In the genomic region with DNA sequence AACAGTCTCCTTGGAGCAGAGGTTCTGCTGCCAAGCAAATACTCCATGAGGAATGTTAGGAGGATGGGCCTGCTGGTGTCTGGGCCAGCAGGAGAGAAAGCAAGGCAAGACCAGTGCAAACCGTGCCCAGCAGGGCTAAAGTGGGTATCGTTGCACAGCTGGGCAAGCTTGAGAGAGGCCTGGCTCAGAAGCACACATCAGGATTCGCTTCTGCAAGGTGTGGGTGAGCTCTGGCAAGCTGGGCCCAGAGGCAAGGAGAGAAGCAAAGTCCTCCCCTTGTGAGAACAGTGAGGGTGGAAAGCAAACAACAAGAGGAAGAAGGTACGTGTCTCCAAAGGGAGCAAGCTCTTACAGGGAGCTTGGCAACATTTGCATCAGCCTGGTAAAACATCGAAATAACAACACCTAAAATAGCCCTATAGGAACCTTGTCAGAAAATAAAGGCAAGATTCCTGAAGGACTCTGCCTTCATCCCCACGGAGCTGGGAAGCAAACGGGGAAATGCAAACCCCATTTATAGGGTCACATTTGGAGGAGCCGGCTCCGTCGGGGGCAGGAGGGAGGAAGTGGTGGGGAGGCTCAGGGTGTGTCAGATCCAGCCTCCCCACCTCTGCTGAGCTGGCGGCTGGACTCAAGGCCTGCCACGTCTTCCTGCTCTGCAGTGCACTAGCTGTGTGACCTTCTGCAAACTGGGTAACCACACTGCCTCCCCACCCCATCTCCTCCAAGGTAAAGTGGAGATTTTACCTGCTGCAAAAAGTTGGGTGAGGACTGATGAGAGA, we compare ENCODE assay signal across 11 cellular contexts.
DNase-seq lines count a peak whose midpoint lies in the region; ATAC-seq lines count a peak whose summit lies in the region.
"Had no signal": no experiment of that assay in that cellular context is flagged by ENCODE, and none has a peak within 500 bp of the region (broad histone marks: within the 10 kb centered on the region; RNA-seq: fewer than 3 reads in every experiment).

No MANE protein-coding gene starts in this region.

- no peak overlapping the region for H2AK5ac ChIP-seq in neuronal stem cell (ENCODE audit: low read depth, low read length)

- H4K91ac ChIP-seq in neuronal stem cell (ENCODE audit: low read depth, low read length, poor library complexity): no peak overlapping the region

- H3K9me3 Mint-ChIP-seq in activated CD4-positive, alpha-beta T cell treated with anti-CD3 and anti-CD28 coated beads, Interleukin-2, amount 10 ng/mL, durations not matched to agents 24 days and 14 days: no peaks in the 10 kb centered on the region
- H3K9me3 Mint-ChIP-seq in activated T-helper 1 cell treated with anti-CD3 and anti-CD28 coated beads, Interleukin-12 subunit alpha, Interleukin-12 subunit beta, Interleukin-2, Interleukin-4 antibody, amounts not matched to agents 30 ng/mL and 10 ng/mL and 1 ng/mL, durations not matched to agents 14 hours and 24 hours and 36 hours: no peaks in the 10 kb centered on the region

- peaks cover 0 to 3% (median 0%) of the 10 kb centered on the region in 3 experiments for H3K27me3 ChIP-seq in neuronal stem cell (ENCODE audit: control insufficient read depth in 3 of 3, insufficient read depth in 3 of 3, low read depth in 1 of 3, low read length in 3 of 3)
- H3K27me3 ChIP-seq: esophagus squamous epithelium, sigmoid colon, tibial nerve had no signal

- no peaks in the 10 kb centered on the region for H3K27me3 Mint-ChIP-seq in activated CD4-positive, alpha-beta T cell treated with anti-CD3 and anti-CD28 coated beads, Interleukin-2, amount 10 ng/mL, durations not matched to agents 24 days and 14 days
- no peaks in the 10 kb centered on the region for H3K27me3 Mint-ChIP-seq in activated T-helper 1 cell treated with anti-CD3 and anti-CD28 coated beads, Interleukin-12 subunit alpha, Interleukin-12 subunit beta, Interleukin-2, Interleukin-4 antibody, amounts not matched to agents 30 ng/mL and 10 ng/mL and 1 ng/mL, durations not matched to agents 14 hours and 24 hours and 36 hours (ENCODE audit: insufficient read depth)

- no peak for ATAC-seq in GM19452 (IDR thresholded peaks at IDR 0.05; ENCODE audit: unreplicated experiment)

- H4K8ac ChIP-seq in neuronal stem cell (ENCODE audit: low read depth, low read length): no peak overlapping the region

- H3K27ac ChIP-seq in neuronal stem cell (replicated peaks; ENCODE audit: low read length): no peak overlapping the region
- H3K27ac ChIP-seq: esophagus squamous epithelium, sigmoid colon, tibial nerve had no signal

- no peak overlapping the region for H2BK5ac ChIP-seq in neuronal stem cell (ENCODE audit: low read length)

- peak overlapping the region; percentile 8 for H3K18ac ChIP-seq in neuronal stem cell (ENCODE audit: low read length)

- no peak overlapping the region for H3K23ac ChIP-seq in neuronal stem cell (ENCODE audit: low read depth, low read length, poor library complexity)

- H3K4me3 ChIP-seq in Jurkat, Clone E6-1 (ENCODE audit: low read length): no peak overlapping the region
- no peak overlapping the region for H3K4me3 ChIP-seq in neuronal stem cell (ENCODE audit: low read length in 2 of 2)
- H3K4me3 ChIP-seq: esophagus squamous epithelium, sigmoid colon, tibial nerve had no signal

- peaks cover 20% of the 10 kb centered on the region for H3K4me1 Mint-ChIP-seq in activated CD4-positive, alpha-beta T cell treated with anti-CD3 and anti-CD28 coated beads, Interleukin-2, amount 10 ng/mL, durations not matched to agents 24 days and 14 days
- peaks cover 33% of the 10 kb centered on the region for H3K4me1 Mint-ChIP-seq in activated T-helper 1 cell treated with anti-CD3 and anti-CD28 coated beads, Interleukin-12 subunit alpha, Interleukin-12 subunit beta, Interleukin-2, Interleukin-4 antibody, amounts not matched to agents 30 ng/mL and 10 ng/mL and 1 ng/mL, durations not matched to agents 14 hours and 24 hours and 36 hours (ENCODE audit: low read depth)

- H2AFZ ChIP-seq in neuronal stem cell (ENCODE audit: low read length): no peak overlapping the region

- H2BK12ac ChIP-seq in neuronal stem cell (ENCODE audit: low read length): no peak overlapping the region

- no peaks in the 10 kb centered on the region for H3K9me3 ChIP-seq in neuronal stem cell (replicated peaks in 1 of 2; ENCODE audit: control insufficient read depth in 2 of 2, insufficient read depth in 1 of 2, low read depth in 1 of 2, low read length in 2 of 2)
- H3K9me3 ChIP-seq: esophagus squamous epithelium, sigmoid colon, tibial nerve had no signal

- intact Hi-C loops in activated CD4-positive, alpha-beta T cell treated with anti-CD3 and anti-CD28 coated beads, Interleukin-2, amount 10 ng/mL, durations not matched to agents 24 days and 14 days (cut with micrococcal nuclease): no loop called here
- intact Hi-C loops in activated T-helper 1 cell treated with anti-CD3 and anti-CD28 coated beads, Interleukin-12 subunit alpha, Interleukin-12 subunit beta, Interleukin-2, Interleukin-4 antibody, amounts not matched to agents 30 ng/mL and 10 ng/mL and 1 ng/mL, durations not matched to agents 14 hours and 24 hours and 36 hours (cut with micrococcal nuclease): no loop called here

- no peak overlapping the region for H3K14ac ChIP-seq in neuronal stem cell (ENCODE audit: low read length)

- no peak overlapping the region for H2BK120ac ChIP-seq in neuronal stem cell (ENCODE audit: low read depth, low read length)

- peak overlapping the region; percentile 10 for H3K4me3 Mint-ChIP-seq in activated CD4-positive, alpha-beta T cell treated with anti-CD3 and anti-CD28 coated beads, Interleukin-2, amount 10 ng/mL, durations not matched to agents 24 days and 14 days
- no peak overlapping the region for H3K4me3 Mint-ChIP-seq in activated T-helper 1 cell treated with anti-CD3 and anti-CD28 coated beads, Interleukin-12 subunit alpha, Interleukin-12 subunit beta, Interleukin-2, Interleukin-4 antibody, amounts not matched to agents 30 ng/mL and 10 ng/mL and 1 ng/mL, durations not matched to agents 14 hours and 24 hours and 36 hours

- H2BK15ac ChIP-seq in neuronal stem cell (ENCODE audit: low read length): no peak overlapping the region

- H3K4ac ChIP-seq in neuronal stem cell (ENCODE audit: low read length): no peak overlapping the region

- WGBS in neuronal stem cell (ENCODE audit: extremely low coverage in 2 of 2, insufficient read length in 2 of 2, insufficient replicate concordance in 1 of 2), 2 donors: no CpG with 5 or more reads among the region's 12 CpGs

- H3K9ac ChIP-seq in neuronal stem cell (ENCODE audit: low read depth, low read length, poor library complexity): no peak overlapping the region

- DNase-seq in activated CD4-positive, alpha-beta T cell treated with anti-CD3 and anti-CD28 coated beads, Interleukin-2, amount 10 ng/mL, durations not matched to agents 24 days and 14 days: peak; percentile 66
- no peak for DNase-seq in activated CD4-positive, alpha-beta T cell treated with anti-CD3 and anti-CD28 coated beads, Interleukin-2, amount 50 U/mL, for 1 hour
- DNase-seq in Jurkat, Clone E6-1 (ENCODE audit: low read depth, low spot score): peak; percentile 21
- DNase-seq in activated T-helper 1 cell treated with anti-CD3 and anti-CD28 coated beads, Interleukin-12 subunit alpha, Interleukin-12 subunit beta, Interleukin-2, Interleukin-4 antibody, amounts not matched to agents 30 ng/mL and 10 ng/mL and 1 ng/mL, durations not matched to agents 14 hours and 24 hours and 36 hours (ENCODE audit: low spot score): no peak
- DNase-seq in neuronal stem cell (ENCODE audit: low spot score) (no peak), OCI-M2 (lab: John Stamatoyannopoulos, UW; ENCODE audit: unreplicated experiment) (no peak), anterior cingulate cortex (lab: John Stamatoyannopoulos, UW) (no peak)
- DNase-seq: esophagus squamous epithelium, sigmoid colon had no signal

- H3K36me3 ChIP-seq in neuronal stem cell (replicated peaks in 1 of 2; ENCODE audit: control insufficient read depth in 2 of 2, insufficient read depth in 2 of 2, low read length in 2 of 2): no peaks in the 10 kb centered on the region
- H3K36me3 ChIP-seq: esophagus squamous epithelium, sigmoid colon had no signal

- no peak overlapping the region for H3K4me2 ChIP-seq in neuronal stem cell (ENCODE audit: insufficient read depth, low read length, poor library complexity, severe bottlenecking)

- H3K27ac Mint-ChIP-seq in activated CD4-positive, alpha-beta T cell treated with anti-CD3 and anti-CD28 coated beads, Interleukin-2, amount 10 ng/mL, durations not matched to agents 24 days and 14 days: peak overlapping the region; percentile 25
- H3K27ac Mint-ChIP-seq in activated T-helper 1 cell treated with anti-CD3 and anti-CD28 coated beads, Interleukin-12 subunit alpha, Interleukin-12 subunit beta, Interleukin-2, Interleukin-4 antibody, amounts not matched to agents 30 ng/mL and 10 ng/mL and 1 ng/mL, durations not matched to agents 14 hours and 24 hours and 36 hours: peak overlapping the region; percentile 2

- peaks cover 0 to 2% of the 10 kb centered on the region in 2 donors for H3K4me1 ChIP-seq in neuronal stem cell (ENCODE audit: control insufficient read depth in 2 of 2, insufficient read depth in 1 of 2, low read depth in 1 of 2, low read length in 2 of 2)
- H3K4me1 ChIP-seq: sigmoid colon, tibial nerve had no signal

- H3K79me1 ChIP-seq in neuronal stem cell (ENCODE audit: low read depth, low read length): no peaks in the 10 kb centered on the region

- no peaks in the 10 kb centered on the region for H3K36me3 Mint-ChIP-seq in activated CD4-positive, alpha-beta T cell treated with anti-CD3 and anti-CD28 coated beads, Interleukin-2, amount 10 ng/mL, durations not matched to agents 24 days and 14 days (ENCODE audit: low read depth)
- no peaks in the 10 kb centered on the region for H3K36me3 Mint-ChIP-seq in activated T-helper 1 cell treated with anti-CD3 and anti-CD28 coated beads, Interleukin-12 subunit alpha, Interleukin-12 subunit beta, Interleukin-2, Interleukin-4 antibody, amounts not matched to agents 30 ng/mL and 10 ng/mL and 1 ng/mL, durations not matched to agents 14 hours and 24 hours and 36 hours (ENCODE audit: low read depth)

Comparison
In these comparisons a context has a peak if more than half of its experiments do, and no peak if none do; other contexts are left out.
1. DNase-seq: peak in activated CD4-positive, alpha-beta T cell treated with anti-CD3 and anti-CD28 coated beads, Interleukin-2, amount 10 ng/mL, durations not matched to agents 24 days and 14 days (single experiment) and Jurkat, Clone E6-1 (single experiment); none in activated CD4-positive, alpha-beta T cell treated with anti-CD3 and anti-CD28 coated beads, Interleukin-2, amount 50 U/mL, for 1 hour (single experiment), activated T-helper 1 cell treated with anti-CD3 and anti-CD28 coated beads, Interleukin-12 subunit alpha, Interleukin-12 subunit beta, Interleukin-2, Interleukin-4 antibody, amounts not matched to agents 30 ng/mL and 10 ng/mL and 1 ng/mL, durations not matched to agents 14 hours and 24 hours and 36 hours (single experiment), neuronal stem cell (single experiment), OCI-M2 (single experiment) and anterior cingulate cortex (0 of 58).